Comparison of ENCODE assay signal across 1 cellular context in the genomic region with DNA sequence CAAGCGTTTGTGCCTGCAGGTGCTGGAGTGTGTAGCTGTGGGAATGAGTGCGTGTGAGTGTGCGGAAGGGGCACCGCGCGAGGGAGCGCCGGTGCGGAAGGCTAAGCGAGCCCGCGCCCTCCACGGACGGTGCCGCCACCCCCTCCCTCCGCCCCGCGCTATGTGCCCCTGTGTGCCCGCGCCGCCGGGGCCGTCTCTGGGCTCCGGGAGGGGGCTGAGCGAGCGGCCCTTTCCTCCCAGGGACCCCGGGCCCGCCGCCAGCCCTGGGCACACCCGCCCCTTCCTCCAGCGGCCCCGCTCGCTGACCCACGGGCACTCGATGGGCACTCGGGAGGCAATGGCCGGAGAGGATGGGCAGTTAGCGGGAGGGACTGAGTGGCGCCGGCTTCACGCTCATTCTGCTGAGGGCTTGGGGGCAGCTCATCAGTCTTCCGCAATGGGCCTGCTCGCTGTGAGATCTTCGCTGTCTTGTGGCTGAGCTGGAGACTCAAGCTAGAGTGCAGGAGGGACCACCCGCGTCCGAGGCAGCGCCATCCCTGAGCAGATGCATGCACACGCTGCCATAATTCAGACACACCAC.
TF ChIP-seq lines count a peak whose summit lies in the region.

No MANE protein-coding gene starts in this region.

TF ChIP-seq in H1, 55 proteins besides CTCF, POLR2A, EP300 and RAD21:
- TF ChIP-seq SUZ12 (IDR thresholded peaks at IDR 0.05; ENCODE audit: low read length) (peak; percentile 59; the same call in 1 of the 2 replicates), EZH2 (IDR thresholded peaks at IDR 0.05; ENCODE audit: low read depth, low read length, severe bottlenecking) (peak; percentile 68), KDM4A (IDR thresholded peaks at IDR 0.05; ENCODE audit: low read depth, low read length, severe bottlenecking) (no peak), BACH1 (IDR thresholded peaks at IDR 0.05; ENCODE audit: low read length) (no peak)
